Comparison of ENCODE assay signal across 10 cellular contexts in genomic region chr10:74827694-74828093, GRCh38. TPM values are rescaled to one million over a fixed set of nuclear protein-coding genes. Genes with fewer than 3 reads are reported as not detected.
DNase-seq lines count a peak whose midpoint lies in the region; ATAC-seq and TF ChIP-seq lines count a peak whose summit lies in the region.
"Had no signal": no experiment of that assay in that cellular context is flagged by ENCODE, and none has a peak within 500 bp of the region (broad histone marks: within the 10 kb centered on the region; RNA-seq: fewer than 3 reads in every experiment).

No MANE protein-coding gene starts in this region.

- no peaks in the 10 kb centered on the region for H3K9me3 Mint-ChIP-seq in T-helper 1 cell treated with Interleukin-12 subunit alpha and Interleukin-12 subunit beta and Interleukin-4 antibody, amounts not matched to agents 30 μg/mL and 1 μg/mL, for 36 hours
- H3K9me3 Mint-ChIP-seq in activated CD8-positive, alpha-beta T cell treated with anti-CD3 and anti-CD28 coated beads for 36 hours = peaks cover 3% of the 10 kb centered on the region

- peak overlapping the region; percentile 60; the same call in 1 of the 2 replicates for H3K9ac ChIP-seq in iPS-20b (ENCODE audit: low read depth, low read length)

- H3K27me3 ChIP-seq in iPS-20b (ENCODE audit: insufficient read depth, low read length) (no peaks in the 10 kb centered on the region), stomach (no peaks in the 10 kb centered on the region)

- TF ChIP-seq CTCF in activated CD8-positive, alpha-beta T cell treated with anti-CD3 and anti-CD28 coated beads for 36 hours (IDR thresholded peaks at IDR 0.05) = no peak
- no peak for TF ChIP-seq CTCF in stomach (IDR thresholded peaks at IDR 0.05)

- H3K36me3 ChIP-seq in iPS-20b (ENCODE audit: insufficient read depth, low read depth, low read length) (no peaks in the 10 kb centered on the region), stomach (no peaks in the 10 kb centered on the region)

- H3K27ac ChIP-seq in iPS-20b (ENCODE audit: low read length) = no peak overlapping the region
- H3K27ac ChIP-seq in stomach = peak overlapping the region in 3 of 5 donors; percentile 99 to 100 (median 99)

- no peak for DNase-seq in T-helper 1 cell
- no peak for DNase-seq in activated CD8-positive, alpha-beta T cell treated with anti-CD3 and anti-CD28 coated beads for 36 hours
- no peak for DNase-seq in stomach
- no peak for DNase-seq in effector CD8-positive, alpha-beta T cell (lab: John Stamatoyannopoulos, UW)
- no peak for DNase-seq in NCI-H1417 treated with DMSO at 0.1 percent for 48 hours (lab: John Stamatoyannopoulos, UW)
- no peak for DNase-seq in HPDE6-E6E7 (ENCODE audit: extremely low spot score)
- DNase-seq: 8988T; activated CD4-positive, alpha-beta T cell treated with anti-CD3 and anti-CD28 coated beads for 1 hour had no signal

- H3K4me3 Mint-ChIP-seq in T-helper 1 cell treated with Interleukin-12 subunit alpha and Interleukin-12 subunit beta and Interleukin-4 antibody, amounts not matched to agents 30 μg/mL and 1 μg/mL, for 36 hours = peak overlapping the region; percentile 92
- H3K4me3 Mint-ChIP-seq in activated CD8-positive, alpha-beta T cell treated with anti-CD3 and anti-CD28 coated beads for 36 hours = peak overlapping the region; percentile 89

- 86 to 88% (median 87%) methylated on average over 7 of the region's 7 CpGs for WGBS in stomach, 5 donors

- H3K9me3 ChIP-seq in iPS-20b (ENCODE audit: insufficient read depth, low read depth, low read length) (no peaks in the 10 kb centered on the region), stomach (no peaks in the 10 kb centered on the region)

- peaks cover 7% of the 10 kb centered on the region for H3K36me3 Mint-ChIP-seq in T-helper 1 cell treated with Interleukin-12 subunit alpha and Interleukin-12 subunit beta and Interleukin-4 antibody, amounts not matched to agents 30 μg/mL and 1 μg/mL, for 36 hours (ENCODE audit: low read depth)
- peaks cover 20% of the 10 kb centered on the region for H3K36me3 Mint-ChIP-seq in activated CD8-positive, alpha-beta T cell treated with anti-CD3 and anti-CD28 coated beads for 36 hours (ENCODE audit: low read depth)

- CTCF ChIA-PET in activated CD8-positive, alpha-beta T cell treated with anti-CD3 and anti-CD28 coated beads for 36 hours (lab: Charles Lee) = no interaction called here

- POLR2A ChIA-PET in activated CD8-positive, alpha-beta T cell treated with anti-CD3 and anti-CD28 coated beads for 36 hours (lab: Charles Lee) = interaction anchor here (0.5 to 1.5 kb wide), 3 partner anchors 13 to 539 kb away, joined by 3 to 4 read pairs (median 3); no protein-coding TSS in a partner anchor

- intact Hi-C loops in activated CD8-positive, alpha-beta T cell treated with anti-CD3 and anti-CD28 coated beads for 36 hours (cut with micrococcal nuclease) = loop anchor here (5.0 to 10.0 kb wide), 3 partner anchors 147 to 240 kb away; no protein-coding TSS in a partner anchor
- intact Hi-C loops in stomach (cut with DNase I; ENCODE audit: low total_unique reads) = loop anchor here (10.0 kb wide), 1 partner anchor 197 kb away; no protein-coding TSS in a partner anchor

- H3K27ac Mint-ChIP-seq in T-helper 1 cell treated with Interleukin-12 subunit alpha and Interleukin-12 subunit beta and Interleukin-4 antibody, amounts not matched to agents 30 μg/mL and 1 μg/mL, for 36 hours = peak overlapping the region; percentile 89
- peak overlapping the region; percentile 88 for H3K27ac Mint-ChIP-seq in activated CD8-positive, alpha-beta T cell treated with anti-CD3 and anti-CD28 coated beads for 36 hours

- H3K4me1 ChIP-seq in iPS-20b (ENCODE audit: insufficient read depth, low read length) = peaks cover 6% of the 10 kb centered on the region
- peaks cover 31 to 70% (median 50%) of the 10 kb centered on the region in 4 donors for H3K4me1 ChIP-seq in stomach

- peaks cover 37% of the 10 kb centered on the region for H3K4me1 Mint-ChIP-seq in T-helper 1 cell treated with Interleukin-12 subunit alpha and Interleukin-12 subunit beta and Interleukin-4 antibody, amounts not matched to agents 30 μg/mL and 1 μg/mL, for 36 hours (ENCODE audit: low read depth)
- peaks cover 58% of the 10 kb centered on the region for H3K4me1 Mint-ChIP-seq in activated CD8-positive, alpha-beta T cell treated with anti-CD3 and anti-CD28 coated beads for 36 hours (ENCODE audit: low read depth)

- TF ChIP-seq POLR2A in stomach (IDR thresholded peaks at IDR 0.05) = no peak

- TF ChIP-seq EP300 in stomach (IDR thresholded peaks at IDR 0.05) = no peak

- ATAC-seq in activated CD8-positive, alpha-beta T cell treated with anti-CD3 and anti-CD28 coated beads for 36 hours = no peak

- H3K4me3 ChIP-seq in iPS-20b (ENCODE audit: low read length) (peak overlapping the region; percentile 84), stomach (peak overlapping the region; percentile 65 to 93 (median 78))

- H3K27me3 Mint-ChIP-seq in T-helper 1 cell treated with Interleukin-12 subunit alpha and Interleukin-12 subunit beta and Interleukin-4 antibody, amounts not matched to agents 30 μg/mL and 1 μg/mL, for 36 hours (ENCODE audit: low read depth) = no peaks in the 10 kb centered on the region
- no peaks in the 10 kb centered on the region for H3K27me3 Mint-ChIP-seq in activated CD8-positive, alpha-beta T cell treated with anti-CD3 and anti-CD28 coated beads for 36 hours

RNA-seq across cellular contexts. Expression of gene KAT6B, which starts 1.3 kb away (rescaled TPM):
- total RNA-seq in activated CD8-positive, alpha-beta T cell treated with anti-CD3 and anti-CD28 coated beads for 36 hours = 10 to 100 TPM; 22.8 to 24.8 TPM
- total RNA-seq in stomach = 100 to 1,000 TPM in 1 of 5 donors, 10 to 100 TPM in 4; 23.2 to 109 (median 71.0) TPM
- polyA plus RNA-seq in stomach = 1 to 10 TPM; 3.7 to 9.5 (median 7.2) TPM
